11 cellular contexts compared by ENCODE assay signal in genomic region chr3:149553781-149554451, GRCh38.
DNase-seq lines count a peak whose midpoint lies in the region; ATAC-seq, FAIRE-seq and TF ChIP-seq lines count a peak whose summit lies in the region.
"Had no signal": no experiment of that assay in that cellular context is flagged by ENCODE, and none has a peak within 500 bp of the region (broad histone marks: within the 10 kb centered on the region; RNA-seq: fewer than 3 reads in every experiment).

No MANE protein-coding gene starts in this region.

- 63 to 67% methylated on average over 13 of the region's 13 CpGs for WGBS in lung, 2 donors
- 51% methylated on average over 13 of the region's 13 CpGs for WGBS in suprapubic skin

- POLR2A ChIA-PET in endothelial cell of umbilical vein (lab: Charles Lee), result interaction anchor here (0.7 to 1.0 kb wide), 5 partner anchors 21 to 186 kb away, joined by 3 read pairs; partner anchors contain the start of gene WWTR1
- POLR2A ChIA-PET in activated CD8-positive, alpha-beta T cell treated with anti-CD3 and anti-CD28 coated beads for 36 hours (lab: Charles Lee), result interaction anchor here (0.9 kb wide), 1 partner anchor 9 kb away, joined by 3 read pairs; no protein-coding TSS in a partner anchor

- DNase-seq in NCI-H524 treated with DMSO at 0.1 percent for 48 hours (lab: John Stamatoyannopoulos, UW) (peak; percentile 7), endothelial cell of umbilical vein (ENCODE audit: low read depth, low spot score) (peak; percentile 85), lung (ENCODE audit: low spot score) (no peak), suprapubic skin (ENCODE audit: low spot score in 2 of 2) (no peak), WERI-Rb-1 (no peak), ACHN (no peak)
- DNase-seq in activated CD8-positive, alpha-beta T cell treated with anti-CD3 and anti-CD28 coated beads for 36 hours, result no peak
- DNase-seq: activated effector memory CD4-positive, alpha-beta T cell treated with Interleukin-2 at 50 U/mL for 16 hours; immature natural killer cell; T-helper 1 cell had no signal

- in situ Hi-C loops in ACHN (cut with HindIII; ENCODE audit: low pct_ligation_motif_present, low pct_unique_long_range_greater_than_20kb, low sequenced_read_pairs), result no loop called here

- no peak overlapping the region for H3K4me3 Mint-ChIP-seq in activated CD8-positive, alpha-beta T cell treated with anti-CD3 and anti-CD28 coated beads for 36 hours
- H3K4me3 Mint-ChIP-seq: immature natural killer cell had no signal

- TF ChIP-seq CTCF in endothelial cell of umbilical vein (IDR thresholded peaks at IDR 0.05; ENCODE audit: extremely low read depth in 1 of 2, insufficient read depth in 1 of 2, low read depth in 1 of 2, low read length in 2 of 2) (no peak), lung (IDR thresholded peaks at IDR 0.05; ENCODE audit: control extremely low read depth, extremely low read depth) (no peak), suprapubic skin (IDR thresholded peaks at IDR 0.05) (no peak), WERI-Rb-1 (IDR thresholded peaks at IDR 0.05; ENCODE audit: low read depth, low read length) (no peak)
- TF ChIP-seq CTCF in activated CD8-positive, alpha-beta T cell treated with anti-CD3 and anti-CD28 coated beads for 36 hours (IDR thresholded peaks at IDR 0.05), result no peak

- H3K27ac ChIP-seq in endothelial cell of umbilical vein (ENCODE audit: insufficient read depth, low read depth, low read length) (peak overlapping the region; percentile 88), lung (ENCODE audit: low read depth in 1 of 2, low read length in 1 of 2) (peak overlapping the region; percentile 26 to 69), suprapubic skin (peak overlapping the region; percentile 56), WERI-Rb-1 (no peak overlapping the region)

- CTCF ChIA-PET in endothelial cell of umbilical vein (lab: Charles Lee), result interaction anchor here (0.8 to 4.9 kb wide), 9 partner anchors 13 to 104 kb away, joined by 3 to 46 read pairs (median 4); partner anchors contain the start of gene WWTR1
- CTCF ChIA-PET in activated CD8-positive, alpha-beta T cell treated with anti-CD3 and anti-CD28 coated beads for 36 hours (lab: Charles Lee), result interaction anchor here (0.7 to 1.1 kb wide), 3 partner anchors 12 to 221 kb away, joined by 3 to 4 read pairs (median 3); no protein-coding TSS in a partner anchor

- no peaks in the 10 kb centered on the region for H3K4me1 Mint-ChIP-seq in activated CD8-positive, alpha-beta T cell treated with anti-CD3 and anti-CD28 coated beads for 36 hours (ENCODE audit: low read depth)
- H3K4me1 Mint-ChIP-seq: immature natural killer cell had no signal

- peaks cover 79% of the 10 kb centered on the region for H3K79me2 ChIP-seq in endothelial cell of umbilical vein (ENCODE audit: control insufficient read depth, insufficient read depth, low read length)

- no peaks in the 10 kb centered on the region for H3K27me3 ChIP-seq in endothelial cell of umbilical vein (ENCODE audit: control insufficient read depth in 2 of 2, insufficient read depth in 2 of 2, low read length in 2 of 2)
- no peaks in the 10 kb centered on the region for H3K27me3 ChIP-seq in lung (ENCODE audit: control insufficient read depth, insufficient read depth)
- H3K27me3 ChIP-seq in suprapubic skin, result no peaks in the 10 kb centered on the region
- H3K27me3 ChIP-seq in WERI-Rb-1 (ENCODE audit: insufficient read depth, low read depth, severe bottlenecking), result no peaks in the 10 kb centered on the region

- H4K20me1 ChIP-seq in endothelial cell of umbilical vein (replicated peaks; ENCODE audit: control insufficient read depth, extremely low read depth, insufficient read depth, low read length), result no peaks in the 10 kb centered on the region

- no peak for TF ChIP-seq POLR2A in endothelial cell of umbilical vein (IDR thresholded peaks at IDR 0.05; ENCODE audit: low read depth, low read length)
- no peak for TF ChIP-seq POLR2A in suprapubic skin (IDR thresholded peaks at IDR 0.05)

- no peak overlapping the region for H2AFZ ChIP-seq in endothelial cell of umbilical vein (ENCODE audit: low read depth, low read length)

- dilution Hi-C loops in endothelial cell of umbilical vein (cut with MboI; ENCODE audit: extremely low pct_ligation_motif_present, low sequenced_read_pairs), result no loop called here

- no peaks in the 10 kb centered on the region for H3K9me3 Mint-ChIP-seq in activated CD8-positive, alpha-beta T cell treated with anti-CD3 and anti-CD28 coated beads for 36 hours
- H3K9me3 Mint-ChIP-seq: immature natural killer cell had no signal

- peak; percentile 73 for FAIRE-seq in endothelial cell of umbilical vein (lab: Jason Lieb, UNC)

- TSS peak; percentile 61 for BruUV-seq in endothelial cell of umbilical vein (replicated peaks; lab: Mats Ljungman, UMichigan)

- no peak overlapping the region for H3K27ac Mint-ChIP-seq in activated CD8-positive, alpha-beta T cell treated with anti-CD3 and anti-CD28 coated beads for 36 hours
- H3K27ac Mint-ChIP-seq: immature natural killer cell had no signal

- peak overlapping the region; percentile 73 for H3K9ac ChIP-seq in endothelial cell of umbilical vein (replicated peaks; ENCODE audit: extremely low read depth, insufficient read depth, low read length)

- no peak for TF ChIP-seq EP300 in suprapubic skin (IDR thresholded peaks at IDR 0.05)

- H3K4me1 ChIP-seq in endothelial cell of umbilical vein (ENCODE audit: control insufficient read depth, extremely low read depth, insufficient read depth, low read length), result peaks cover 46% of the 10 kb centered on the region
- peaks cover 5 to 25% of the 10 kb centered on the region in 2 donors for H3K4me1 ChIP-seq in lung (ENCODE audit: control insufficient read depth in 2 of 2, insufficient read depth in 2 of 2, low read length in 2 of 2)
- peaks cover 51% of the 10 kb centered on the region for H3K4me1 ChIP-seq in suprapubic skin

- ATAC-seq in lung (ENCODE audit: insufficient read depth, low FRiP score) (no peak), HG02840 (IDR thresholded peaks at IDR 0.05; ENCODE audit: low FRiP score, unreplicated experiment) (no peak)
- no peak for ATAC-seq in activated CD8-positive, alpha-beta T cell treated with anti-CD3 and anti-CD28 coated beads for 36 hours

- H3K36me3 ChIP-seq in endothelial cell of umbilical vein (ENCODE audit: control insufficient read depth in 2 of 2, extremely low read depth in 1 of 2, insufficient read depth in 2 of 2, low read length in 2 of 2) (peaks cover 6 to 12% of the 10 kb centered on the region in 2 experiments), lung (ENCODE audit: control insufficient read depth in 2 of 2, insufficient read depth in 2 of 2, low read length in 2 of 2) (peaks cover 2 to 5% of the 10 kb centered on the region in 2 donors), suprapubic skin (no peaks in the 10 kb centered on the region), WERI-Rb-1 (no peaks in the 10 kb centered on the region)

- peak overlapping the region; percentile 67 for H3K4me2 ChIP-seq in endothelial cell of umbilical vein (ENCODE audit: insufficient read depth, low read length)

- H3K4me3 ChIP-seq in endothelial cell of umbilical vein (replicated peaks in 1 of 3; ENCODE audit: insufficient read depth in 1 of 3, low read depth in 1 of 3, low read length in 3 of 3) (peak overlapping the region in 1 of 3 experiments; percentile 13), lung (no peak overlapping the region), suprapubic skin (no peak overlapping the region), WERI-Rb-1 (ENCODE audit: low read depth, low read length) (no peak overlapping the region)

- intact Hi-C loops in endothelial cell of umbilical vein (cut with micrococcal nuclease), result loop anchor here (1.0 to 2.0 kb wide), 5 partner anchors 12 to 61 kb away; no protein-coding TSS in a partner anchor
- intact Hi-C loops in activated CD8-positive, alpha-beta T cell treated with anti-CD3 and anti-CD28 coated beads for 36 hours (cut with micrococcal nuclease), result no loop called here

- H3K27me3 Mint-ChIP-seq in activated CD8-positive, alpha-beta T cell treated with anti-CD3 and anti-CD28 coated beads for 36 hours, result peaks cover 7% of the 10 kb centered on the region

- H3K9me3 ChIP-seq in endothelial cell of umbilical vein (replicated peaks; ENCODE audit: control insufficient read depth, insufficient read depth, low read length) (no peaks in the 10 kb centered on the region), lung (ENCODE audit: control insufficient read depth in 2 of 2, insufficient read depth in 1 of 2, low read length in 1 of 2) (no peaks in the 10 kb centered on the region), suprapubic skin (no peaks in the 10 kb centered on the region), WERI-Rb-1 (ENCODE audit: severe bottlenecking) (no peaks in the 10 kb centered on the region)

- H3K9me1 ChIP-seq in endothelial cell of umbilical vein (replicated peaks; ENCODE audit: control insufficient read depth, extremely low read depth, insufficient read depth, low read length), result no peaks in the 10 kb centered on the region

- no peaks in the 10 kb centered on the region for H3K36me3 Mint-ChIP-seq in activated CD8-positive, alpha-beta T cell treated with anti-CD3 and anti-CD28 coated beads for 36 hours (ENCODE audit: low read depth)
- H3K36me3 Mint-ChIP-seq: immature natural killer cell had no signal

TF ChIP-seq in endothelial cell of umbilical vein, 7 proteins besides CTCF, POLR2A, EP300 and RAD21:
- TF ChIP-seq EZH2 (IDR thresholded peaks at IDR 0.05; ENCODE audit: borderline replicate concordance, low read depth, low read length, severe bottlenecking) (no peak), POLR2AphosphoS5 (IDR thresholded peaks at IDR 0.05; ENCODE audit: insufficient read depth, low read depth, low read length) (peak; percentile 19), GATA2 (IDR thresholded peaks at IDR 0.05; ENCODE audit: insufficient read depth, insufficient read length, low read depth, low read length) (no peak)

Comparison
In these comparisons a context has a peak if more than half of its experiments do, and no peak if none do; other contexts are left out.
1. DNase-seq: peak in NCI-H524 treated with DMSO at 0.1 percent for 48 hours (single experiment) and endothelial cell of umbilical vein (single experiment); none in lung (single experiment), suprapubic skin (0 of 2), activated CD8-positive, alpha-beta T cell treated with anti-CD3 and anti-CD28 coated beads for 36 hours (single experiment), WERI-Rb-1 (single experiment) and ACHN (single experiment).